ENCODE assay signal across 1 cellular context in genomic region chr5:126422994-126423788, GRCh38.
TF ChIP-seq lines count a peak whose summit lies in the region.

Gene GRAMD2B, plus strand, starts transcription at chr5:126423409. Its CDS starts 198 bp downstream, at chr5:126423607.

TF ChIP-seq in HEK293, 187 proteins besides CTCF, POLR2A, EP300 and RAD21 (continued from another document and continues in another):
- TF ChIP-seq ZBTB11 (tag by site-specific recombination; conservative IDR thresholded peaks at IDR 0.05; ENCODE audit: low read depth) (peak; percentile 79), ZNF600 (tag by site-specific recombination; IDR thresholded peaks at IDR 0.05) (peak; percentile 98), ZFHX2 (tag by site-specific recombination; conservative IDR thresholded peaks at IDR 0.05) (peak; percentile 43), ZNF341 (tag by site-specific recombination; IDR thresholded peaks at IDR 0.05; ENCODE audit: low read depth) (peak; percentile 97), PATZ1 (tag by site-specific recombination; IDR thresholded peaks at IDR 0.05) (peak; percentile 68), ZNF747 (tag by site-specific recombination; IDR thresholded peaks at IDR 0.05) (no peak), PRDM1 (tag by site-specific recombination; IDR thresholded peaks at IDR 0.05) (peak; percentile 55; the same call in 1 of the 2 replicates), ZNF777 (tag by site-specific recombination; IDR thresholded peaks at IDR 0.05; ENCODE audit: borderline replicate concordance) (peak; percentile 95), SP2 (tag by site-specific recombination; IDR thresholded peaks at IDR 0.05) (peak; percentile 94), SCRT2 (tag by site-specific recombination; IDR thresholded peaks at IDR 0.05) (peak; percentile 100), ZNF518A (tag by site-specific recombination; conservative IDR thresholded peaks at IDR 0.05; ENCODE audit: low read depth) (peak; percentile 67), ZNF26 (tag by site-specific recombination; IDR thresholded peaks at IDR 0.05) (no peak), ZBTB8A (tag by site-specific recombination; IDR thresholded peaks at IDR 0.05) (peak; percentile 55; the same call in 1 of the 2 replicates), GLIS1 (tag by site-specific recombination; IDR thresholded peaks at IDR 0.05) (peak; percentile 35; the same call in 1 of the 2 replicates), ZNF501 (tag by site-specific recombination; IDR thresholded peaks at IDR 0.05) (peak; percentile 75; the same call in 1 of the 2 replicates), ZNF398 (tag by site-specific recombination; IDR thresholded peaks at IDR 0.05) (peak; percentile 65), ZNF404 (tag by site-specific recombination; IDR thresholded peaks at IDR 0.05) (no peak), ZBTB20 (tag by site-specific recombination; IDR thresholded peaks at IDR 0.05) (peak; percentile 90; the same call in 1 of the 2 replicates), ZFP69B (tag by site-specific recombination; IDR thresholded peaks at IDR 0.05) (peak; percentile 65), ZBTB6 (tag by site-specific recombination; IDR thresholded peaks at IDR 0.05) (0 out of 2 replicates have a peak, but pooled peaks have one; percentile 38), REST (tag by site-specific recombination; IDR thresholded peaks at IDR 0.05) (0 out of 2 replicates have a peak, but pooled peaks have one; percentile 10), ZNF629 (tag by site-specific recombination; IDR thresholded peaks at IDR 0.05) (no peak), ZBTB17 (tag by site-specific recombination; IDR thresholded peaks at IDR 0.05) (peak; percentile 84), KLF8 (tag by site-specific recombination; IDR thresholded peaks at IDR 0.05) (peak; percentile 53; the same call in 1 of the 2 replicates), ZNF624 (tag by site-specific recombination; IDR thresholded peaks at IDR 0.05) (no peak), SCRT1 (tag by site-specific recombination; IDR thresholded peaks at IDR 0.05; ENCODE audit: borderline replicate concordance) (peak; percentile 96), ZNF24 (tag by site-specific recombination; IDR thresholded peaks at IDR 0.05) (0 out of 2 replicates have a peak, but pooled peaks have one; percentile 51), ZNF791 (tag by site-specific recombination; IDR thresholded peaks at IDR 0.05) (no peak), SP7 (tag by site-specific recombination; IDR thresholded peaks at IDR 0.05) (peak; percentile 39), WT1 (tag by site-specific recombination; IDR thresholded peaks at IDR 0.05) (no peak), ZNF366 (tag by site-specific recombination; conservative IDR thresholded peaks at IDR 0.05) (peak; percentile 82), ZNF280C (tag by site-specific recombination; IDR thresholded peaks at IDR 0.05) (no peak), IKZF3 (tag by site-specific recombination; IDR thresholded peaks at IDR 0.05) (0 out of 2 replicates have a peak, but pooled peaks have one; percentile 72), ZNF391 (tag by site-specific recombination; IDR thresholded peaks at IDR 0.05; ENCODE audit: borderline replicate concordance, low read depth) (0 out of 2 replicates have a peak, but pooled peaks have one; percentile 37), GFI1B (tag by site-specific recombination; IDR thresholded peaks at IDR 0.05) (no peak), ZEB2 (tag by site-specific recombination; IDR thresholded peaks at IDR 0.05) (0 out of 2 replicates have a peak, but pooled peaks have one; percentile 57)
